In genomic region chr14:30854492-30854891, GRCh38 we compare ENCODE assay signal across 18 cellular contexts. TPM values are rescaled to one million over a fixed set of nuclear protein-coding genes. Genes with fewer than 3 reads are reported as not detected.
DNase-seq lines count a peak whose midpoint lies in the region; ATAC-seq, FAIRE-seq and TF ChIP-seq lines count a peak whose summit lies in the region.
"Had no signal": no experiment of that assay in that cellular context is flagged by ENCODE, and none has a peak within 500 bp of the region (broad histone marks: within the 10 kb centered on the region; RNA-seq: fewer than 3 reads in every experiment).

No MANE protein-coding gene starts in this region.

- DNase-seq in bronchial epithelial cell (ENCODE audit: low read depth) (peak; percentile 58), upper lobe of left lung (no peak), RWPE1 (ENCODE audit: low spot score) (no peak), pons (ENCODE audit: low spot score) (no peak)
- DNase-seq: activated CD4-positive, alpha-beta T cell treated with anti-CD3 and anti-CD28 coated beads for 48 hours; effector CD4-positive, alpha-beta T cell; heart left ventricle; MM.1S; NCI-H2029 treated with DMSO at 0.1 percent for 48 hours; NCI-H69; T1000; transverse colon had no signal

- H3K4me3 ChIP-seq in bronchial epithelial cell (ENCODE audit: low read depth, low read length) (no peak overlapping the region), upper lobe of left lung (no peak overlapping the region)
- H3K4me3 ChIP-seq: heart left ventricle, lung, smooth muscle cell, transverse colon had no signal

- ATAC-seq in GM18520 (IDR thresholded peaks at IDR 0.05; ENCODE audit: unreplicated experiment), result peak; percentile 38
- ATAC-seq in GM19463 (IDR thresholded peaks at IDR 0.05; ENCODE audit: unreplicated experiment), result peak; percentile 42
- peak; percentile 49 for ATAC-seq in HG02981 (IDR thresholded peaks at IDR 0.05; ENCODE audit: unreplicated experiment)
- ATAC-seq in upper lobe of left lung (ENCODE audit: low FRiP score in 2 of 2), result no peak
- ATAC-seq: heart left ventricle had no signal

- FAIRE-seq in bronchial epithelial cell (lab: Jason Lieb, UNC), result no peak

- H3K27me3 ChIP-seq in bronchial epithelial cell (ENCODE audit: control insufficient read depth, insufficient read depth, low read length) (no peaks in the 10 kb centered on the region), upper lobe of left lung (no peaks in the 10 kb centered on the region)
- H3K27me3 ChIP-seq: transverse colon had no signal

- POLR2A ChIA-PET in RWPE1 (lab: Yijun Ruan, JAX; ENCODE audit: low non-redundant PET), result no interaction called here

- no peak for TF ChIP-seq POLR2A in upper lobe of left lung (IDR thresholded peaks at IDR 0.05)

- no peak for TF ChIP-seq EP300 in upper lobe of left lung (IDR thresholded peaks at IDR 0.05)

- CTCF ChIA-PET in RWPE1 (lab: Yijun Ruan, JAX), result interaction anchor here (0.7 kb wide), 1 partner anchor 1229 kb away, joined by 6 read pairs; no protein-coding TSS in a partner anchor

- H3K27ac ChIP-seq in upper lobe of left lung (no peak overlapping the region), RWPE1 (no peak overlapping the region)
- H3K27ac ChIP-seq: heart left ventricle, parathyroid adenoma, transverse colon had no signal

- no peaks in the 10 kb centered on the region for H3K9me3 ChIP-seq in upper lobe of left lung
- H3K9me3 ChIP-seq: heart left ventricle, transverse colon had no signal

- TF ChIP-seq CTCF in bronchial epithelial cell (IDR thresholded peaks at IDR 0.05; ENCODE audit: insufficient read depth, low read length, severe bottlenecking) (no peak), upper lobe of left lung (IDR thresholded peaks at IDR 0.05) (no peak), RWPE1 (conservative IDR thresholded peaks at IDR 0.05; ENCODE audit: low read depth) (no peak)

- no peaks in the 10 kb centered on the region for H3K4me1 ChIP-seq in upper lobe of left lung
- H3K4me1 ChIP-seq: parathyroid adenoma, transverse colon had no signal

- H3K36me3 ChIP-seq in bronchial epithelial cell (ENCODE audit: control insufficient read depth, insufficient read depth, low read length) (no peaks in the 10 kb centered on the region), upper lobe of left lung (no peaks in the 10 kb centered on the region)
- H3K36me3 ChIP-seq: heart left ventricle, transverse colon had no signal

RNA-seq across cellular contexts. Expression of gene COCH, which starts 19.9 kb away (rescaled TPM):
- total RNA-seq in bronchial epithelial cell (0.26 TPM in 1 of 2 replicates, not detected in the other), upper lobe of left lung (under 1 TPM in 4 of 6 donors, not detected in 2; 0.15 to 0.86 (median 0.55) TPM)

Comparison
In these comparisons a context has a peak if more than half of its experiments do, and no peak if none do; other contexts are left out.
1. ATAC-seq: peak in GM18520 (single experiment), GM19463 (single experiment) and HG02981 (single experiment); none in upper lobe of left lung (0 of 2).